In genomic region chr11:118714816-118715215, GRCh38 we compare ENCODE assay signal across 29 cellular contexts. TPM values are rescaled to one million over a fixed set of nuclear protein-coding genes. Genes with fewer than 3 reads are reported as not detected.
DNase-seq lines count a peak whose midpoint lies in the region; ATAC-seq, FAIRE-seq and TF ChIP-seq lines count a peak whose summit lies in the region.
"Had no signal": no experiment of that assay in that cellular context is flagged by ENCODE, and none has a peak within 500 bp of the region (broad histone marks: within the 10 kb centered on the region; RNA-seq: fewer than 3 reads in every experiment).

No MANE protein-coding gene starts in this region.

- H3K79me2 ChIP-seq in H1 (ENCODE audit: control insufficient read depth in 1 of 2, insufficient read depth in 2 of 2, low read length in 2 of 2): peaks cover 0 to 14% of the 10 kb centered on the region in 2 experiments; a peak in 2 of 4 replicates

- H3K79me1 ChIP-seq in H1 (ENCODE audit: low read depth, low read length): no peaks in the 10 kb centered on the region

- peak overlapping the region; percentile 83; the same call in 1 of the 2 replicates for H2BK20ac ChIP-seq in H1 (ENCODE audit: low read length)

- H2BK120ac ChIP-seq in H1 (replicated peaks; ENCODE audit: low read depth, low read length): peak overlapping the region; percentile 99

- no peak overlapping the region for H2AFZ ChIP-seq in H1 (ENCODE audit: low read length)
- peak overlapping the region; percentile 26 for H2AFZ ChIP-seq in neuron (ENCODE audit: low read depth, low read length)

- H3K27me3 ChIP-seq in NT2/D1 (ENCODE audit: insufficient read depth, insufficient read length) (no peaks in the 10 kb centered on the region), H1 (replicated peaks in 1 of 4; ENCODE audit: control insufficient read depth in 3 of 4, extremely low read depth in 1 of 4, insufficient read depth in 3 of 4, low read length in 3 of 4) (no peaks in the 10 kb centered on the region), neuron (ENCODE audit: insufficient read depth, low read length) (no peaks in the 10 kb centered on the region), brain microvascular endothelial cell (replicated peaks) (no peaks in the 10 kb centered on the region)
- H3K27me3 ChIP-seq: right lobe of liver, transverse colon had no signal

- no peaks in the 10 kb centered on the region for H3K9me3 ChIP-seq in NT2/D1 (ENCODE audit: insufficient read depth, low read length)
- no peaks in the 10 kb centered on the region for H3K9me3 ChIP-seq in H1 (ENCODE audit: insufficient read depth in 2 of 2, low read depth in 1 of 2, low read length in 1 of 2)
- H3K9me3 ChIP-seq in neuron (ENCODE audit: low read length): no peaks in the 10 kb centered on the region
- H3K9me3 ChIP-seq: right lobe of liver, transverse colon had no signal

- H4K20me1 ChIP-seq in H1 (replicated peaks in 1 of 2; ENCODE audit: control insufficient read depth in 1 of 2, insufficient read depth in 2 of 2, low read length in 2 of 2): no peaks in the 10 kb centered on the region

- H3K4ac ChIP-seq in H1 (replicated peaks; ENCODE audit: insufficient read length, low read depth, low read length): no peak overlapping the region

- H3K4me2 ChIP-seq in H1 (ENCODE audit: insufficient read depth in 1 of 2, low read depth in 2 of 2, low read length in 2 of 2): peak overlapping the region in 1 of 2 experiments; percentile 32; a peak in 1 of 4 replicates

- no peaks in the 10 kb centered on the region for H3K36me3 Mint-ChIP-seq in HFFc6 (ENCODE audit: low read depth)
- H3K36me3 Mint-ChIP-seq: naive thymus-derived CD8-positive, alpha-beta T cell had no signal

- ATAC-seq in GM18498 (IDR thresholded peaks at IDR 0.05; ENCODE audit: unreplicated experiment): no peak
- ATAC-seq: activated naive CD8-positive, alpha-beta T cell treated with anti-CD3 and anti-CD28 coated beads, Interleukin-2, amount 50 U/mL, for 24 hours; HCT116; left colon; naive thymus-derived CD8-positive, alpha-beta T cell; stimulated activated naive CD8-positive, alpha-beta T cell treated with anti-CD3 and anti-CD28 coated beads, Interleukin-15, amount 100 ng/mL, for 72 hours had no signal

- no peak for FAIRE-seq in H1 (lab: Jason Lieb, UNC)
- FAIRE-seq: bronchial epithelial cell, endometrium had no signal

- no peak for TF ChIP-seq RAD21 in H1 (IDR thresholded peaks at IDR 0.05 in 1 of 2, conservative IDR thresholded peaks at IDR 0.05 in 1 of 2; ENCODE audit: low read depth in 2 of 2, low read length in 2 of 2)

- H4K91ac ChIP-seq in H1 (replicated peaks; ENCODE audit: insufficient read length, low read length): peak overlapping the region; percentile 95

- H3K27ac Mint-ChIP-seq in HFFc6: no peak overlapping the region
- H3K27ac Mint-ChIP-seq: activated naive CD8-positive, alpha-beta T cell treated with anti-CD3 and anti-CD28 coated beads, Interleukin-2, amount 50 U/mL, for 24 hours; stimulated activated naive CD8-positive, alpha-beta T cell treated with anti-CD3 and anti-CD28 coated beads, Interleukin-15, amount 100 ng/mL, for 72 hours had no signal

- H3K4me3 ChIP-seq in NT2/D1 (ENCODE audit: insufficient read length, low read depth) (no peak overlapping the region), H1 (ENCODE audit: extremely low read depth in 1 of 4, insufficient read depth in 2 of 4, low read depth in 3 of 4, low read length in 4 of 4) (no peak overlapping the region), neuron (ENCODE audit: low read length) (no peak overlapping the region), brain microvascular endothelial cell (ENCODE audit: low read depth, low read length) (no peak overlapping the region)
- H3K4me3 ChIP-seq: coronary artery, right lobe of liver, transverse colon had no signal

- no peak overlapping the region for H3K14ac ChIP-seq in H1 (ENCODE audit: insufficient read length)

- no peaks in the 10 kb centered on the region for H3K9me3 Mint-ChIP-seq in HFFc6
- H3K9me3 Mint-ChIP-seq: activated naive CD8-positive, alpha-beta T cell treated with anti-CD3 and anti-CD28 coated beads, Interleukin-2, amount 50 U/mL, for 24 hours; naive thymus-derived CD8-positive, alpha-beta T cell; stimulated activated naive CD8-positive, alpha-beta T cell treated with anti-CD3 and anti-CD28 coated beads, Interleukin-15, amount 100 ng/mL, for 72 hours had no signal

- H3K4me3 Mint-ChIP-seq in HFFc6: no peak overlapping the region
- H3K4me3 Mint-ChIP-seq: activated naive CD8-positive, alpha-beta T cell treated with anti-CD3 and anti-CD28 coated beads, Interleukin-2, amount 50 U/mL, for 24 hours; CD14-positive monocyte; naive thymus-derived CD8-positive, alpha-beta T cell; stimulated activated naive CD8-positive, alpha-beta T cell treated with anti-CD3 and anti-CD28 coated beads, Interleukin-15, amount 100 ng/mL, for 72 hours had no signal

- H3K27me3 Mint-ChIP-seq in HFFc6 (ENCODE audit: insufficient read depth): peaks cover 17% of the 10 kb centered on the region
- H3K27me3 Mint-ChIP-seq: activated naive CD8-positive, alpha-beta T cell treated with anti-CD3 and anti-CD28 coated beads, Interleukin-2, amount 50 U/mL, for 24 hours; naive thymus-derived CD8-positive, alpha-beta T cell; stimulated activated naive CD8-positive, alpha-beta T cell treated with anti-CD3 and anti-CD28 coated beads, Interleukin-15, amount 100 ng/mL, for 72 hours had no signal

- no peak overlapping the region for H4K8ac ChIP-seq in H1 (ENCODE audit: extremely low read depth, insufficient read depth, low read length)

- CTCF ChIA-PET in H1 (lab: Charles Lee; ENCODE audit: partially characterized antibody): interaction anchor here (0.7 to 1.9 kb wide), 5 partner anchors 18 to 242 kb away, joined by 4 to 9 read pairs (median 6); no protein-coding TSS in a partner anchor

- H4K5ac ChIP-seq in H1 (ENCODE audit: insufficient read length, low read depth, low read length): peak overlapping the region; percentile 73

- no peak overlapping the region for H2BK15ac ChIP-seq in H1 (ENCODE audit: low read length)

- DNase-seq in ELF-1 (ENCODE audit: low read depth, low spot score) (peak; percentile 61), NT2/D1 (ENCODE audit: low read depth, low spot score) (no peak), H1 (ENCODE audit: low read depth in 1 of 2, low spot score in 2 of 2) (no peak), HFFc6 (no peak), foreskin melanocyte (no peak), brain microvascular endothelial cell (no peak)
- DNase-seq: activated CD4-positive, alpha-beta T cell treated with anti-CD3 and anti-CD28 coated beads, Interleukin-2, amount 50 U/mL, for 48 hours; activated effector memory CD4-positive, alpha-beta T cell treated with anti-CD3 and anti-CD28 coated beads, Interleukin-2, amount 50 U/mL, for 16 hours; activated naive CD8-positive, alpha-beta T cell treated with anti-CD3 and anti-CD28 coated beads, Interleukin-2, amount 50 U/mL, for 24 hours; GDM1; left colon; naive thymus-derived CD8-positive, alpha-beta T cell; NCI-H1930; NCI-H2227 treated with DMSO at 0.1 percent for 48 hours; right lobe of liver; stimulated activated naive CD8-positive, alpha-beta T cell treated with anti-CD3 and anti-CD28 coated beads, Interleukin-15, amount 100 ng/mL, for 72 hours; T-helper 2 cell; transverse colon; WERI-Rb-1 had no signal

- no peak overlapping the region for H3K23ac ChIP-seq in H1 (ENCODE audit: insufficient read length)

- H3K27ac ChIP-seq in H1 (ENCODE audit: low read depth, low read length) (peak overlapping the region; percentile 95), brain microvascular endothelial cell (no peak overlapping the region)
- H3K27ac ChIP-seq: right lobe of liver had no signal

- no peaks in the 10 kb centered on the region for H3K23me2 ChIP-seq in H1 (ENCODE audit: low read depth, low read length)

- H3K4me1 ChIP-seq in NT2/D1 (ENCODE audit: insufficient read depth, insufficient read length) (no peaks in the 10 kb centered on the region), H1 (replicated peaks in 1 of 4; ENCODE audit: control insufficient read depth in 3 of 4, insufficient read depth in 4 of 4, low read length in 3 of 4) (peaks cover 4 to 15% (median 8%) of the 10 kb centered on the region in 4 experiments), neuron (ENCODE audit: insufficient read depth, low read length) (peaks cover 12% of the 10 kb centered on the region)
- H3K4me1 ChIP-seq: right lobe of liver had no signal

- H3K18ac ChIP-seq in H1 (ENCODE audit: extremely low read depth, low read length): peak overlapping the region; percentile 80

- POLR2A ChIA-PET in H1 (lab: Charles Lee; ENCODE audit: partially characterized antibody): interaction anchor here (0.6 to 4.1 kb wide), 9 partner anchors 11 to 106 kb away, joined by 3 to 46 read pairs (median 14); partner anchors contain the start of gene DDX6

- in situ Hi-C loops in brain microvascular endothelial cell (cut with HindIII; ENCODE audit: low pct_ligation_motif_present, low sequenced_read_pairs): loop anchor here (25.0 kb wide), 1 partner anchor 222 kb away; the partner anchor contains the start of gene BCL9L

- peak overlapping the region; percentile 98 for H2BK12ac ChIP-seq in H1 (ENCODE audit: low read depth, low read length)

- H3K4me1 Mint-ChIP-seq in HFFc6 (ENCODE audit: low read depth): peaks cover 18% of the 10 kb centered on the region; the same call in 1 of the 2 replicates

- H3K9ac ChIP-seq in NT2/D1 (ENCODE audit: insufficient read length, low read depth) (peak overlapping the region; percentile 71), H1 (replicated peaks in 1 of 4; ENCODE audit: extremely low read depth in 1 of 4, low read depth in 3 of 4, low read length in 3 of 4) (no peak overlapping the region)

- H3K56ac ChIP-seq in H1 (replicated peaks; ENCODE audit: insufficient read length, low read depth, low read length): peak overlapping the region; percentile 43

- TF ChIP-seq POLR2A in H1 (IDR thresholded peaks at IDR 0.05; ENCODE audit: control extremely low read depth in 1 of 2, low read depth in 2 of 2, low read length in 2 of 2): no peak

- peak overlapping the region; percentile 98 for H2BK5ac ChIP-seq in H1 (ENCODE audit: low read depth, low read length)

- no peaks in the 10 kb centered on the region for H3K36me3 ChIP-seq in NT2/D1 (ENCODE audit: insufficient read depth, insufficient read length, low read length)
- H3K36me3 ChIP-seq in H1 (ENCODE audit: control insufficient read depth in 2 of 4, insufficient read depth in 4 of 4, low read length in 3 of 4): peaks cover 0 to 8% (median 0%) of the 10 kb centered on the region in 4 experiments; a peak in 1 of 8 replicates
- no peaks in the 10 kb centered on the region for H3K36me3 ChIP-seq in neuron (ENCODE audit: insufficient read depth, low read length)
- no peaks in the 10 kb centered on the region for H3K36me3 ChIP-seq in brain microvascular endothelial cell (replicated peaks)
- H3K36me3 ChIP-seq: right lobe of liver, transverse colon, WERI-Rb-1 had no signal

- TF ChIP-seq CTCF in H1 (IDR thresholded peaks at IDR 0.05; ENCODE audit: control extremely low read depth in 1 of 3, insufficient read depth in 1 of 3, low read depth in 1 of 3, low read length in 3 of 3): no peak
- TF ChIP-seq CTCF in HFFc6 (IDR thresholded peaks at IDR 0.05): no peak
- TF ChIP-seq CTCF in brain microvascular endothelial cell (IDR thresholded peaks at IDR 0.05; ENCODE audit: low read depth, low read length, missing control alignments): no peak

- H2AK5ac ChIP-seq in H1 (ENCODE audit: low read depth, low read length): peak overlapping the region; percentile 55; the same call in 1 of the 2 replicates

- TF ChIP-seq EP300 in H1 (IDR thresholded peaks at IDR 0.05; ENCODE audit: borderline replicate concordance in 1 of 2, low read depth in 2 of 2, low read length in 2 of 2): no peak

RNA-seq across cellular contexts. Expression of gene TREH, which starts 35.4 kb away (rescaled TPM):
- not detected in 2 replicates for total RNA-seq in H1 (2021; fragmentation: NEBNext Ultra II Directional; extraction: Animal tissue kit (Norgen Biotek cat#: 25700))
- polyA plus RNA-seq in H1 (2011; rRNA removed): 0.03 TPM in 1 of 2 replicates, not detected in the other
- polyA plus RNA-seq in H1 (2011; cell fraction: cytosol; rRNA removed): not detected
- polyA plus RNA-seq in H1 (2011; cell fraction: nucleus; rRNA removed): 0.20 TPM
- polyA plus RNA-seq in H1 (2012, experiment 1 of 2): 0.16 to 0.46 TPM (median 0.27 TPM) in 4 replicates
- polyA plus RNA-seq in H1 (2012, experiment 2 of 2): 0.45 TPM
- not detected for polyA plus RNA-seq in H1 (2013, experiment 1 of 2)
- not detected for polyA plus RNA-seq in H1 (2013, experiment 2 of 2)
- polyA minus RNA-seq in H1 (2011; rRNA and poly(A)+ RNA removed): not detected in 2 replicates
- not detected for polyA minus RNA-seq in H1 (2011; cell fraction: cytosol; rRNA and poly(A)+ RNA removed)
- not detected for polyA minus RNA-seq in H1 (2011; cell fraction: nucleus; rRNA and poly(A)+ RNA removed)
- total RNA-seq in HFFc6 (2021; fragmentation: NEBNext Ultra II Directional; extraction: Animal tissue kit (Norgen Biotek cat#: 25700)): under 1 TPM in 1 of 6 experiments, not detected in 5; 0.07 TPM
- total RNA-seq: bronchial epithelial cell; glomerular endothelial cell; LHCN-M2; mesenteric fat pad; naive thymus-derived CD8-positive, alpha-beta T cell had no signal
- polyA plus RNA-seq: CD14-positive monocyte; naive thymus-derived CD8-positive, alpha-beta T cell had no signal
